24 cellular contexts compared by ENCODE assay signal in genomic region chr9:99451121-99451606, GRCh38.
A peak's percentile ranks its signal among the peaks of the same experiment; 100 is the strongest.
DNase-seq lines count a peak whose midpoint lies in the region; ATAC-seq, FAIRE-seq and TF ChIP-seq lines count a peak whose summit lies in the region.
"Had no signal": no experiment of that assay in that cellular context is flagged by ENCODE, and none has a peak within 500 bp of the region (broad histone marks: within the 10 kb centered on the region; RNA-seq: fewer than 3 reads in every experiment).

No MANE protein-coding gene starts in this region.

- peaks cover 20% of the 10 kb centered on the region for H3K27me3 Mint-ChIP-seq in stimulated activated naive CD8-positive, alpha-beta T cell treated with anti-CD3 and anti-CD28 coated beads, Interleukin-15, amount 100 ng/mL, for 72 hours

- no peak for FAIRE-seq in bronchial epithelial cell (lab: Jason Lieb, UNC)
- FAIRE-seq: GM12891, urothelium cell line had no signal

- 24 to 34% (median 27%) methylated on average over 4 of the region's 4 CpGs for WGBS in psoas muscle, 3 donors

- H3K9me3 Mint-ChIP-seq in stimulated activated naive CD8-positive, alpha-beta T cell treated with anti-CD3 and anti-CD28 coated beads, Interleukin-15, amount 100 ng/mL, for 72 hours = no peaks in the 10 kb centered on the region

- no peaks in the 10 kb centered on the region for H4K20me1 ChIP-seq in PC-9 (ENCODE audit: insufficient read depth)

- H3K4me1 Mint-ChIP-seq in stimulated activated naive CD8-positive, alpha-beta T cell treated with anti-CD3 and anti-CD28 coated beads, Interleukin-15, amount 100 ng/mL, for 72 hours = no peaks in the 10 kb centered on the region
- H3K4me1 Mint-ChIP-seq: activated CD8-positive, alpha-beta memory T cell treated with anti-CD3 and anti-CD28 coated beads, Interleukin-2, amount 10 ng/mL, durations not matched to agents 7 days and 5 days had no signal

- DNase-seq in EH (ENCODE audit: low read depth) (peak; percentile 62), bronchial epithelial cell (ENCODE audit: low read depth) (peak; percentile 17), hippocampal formation (lab: John Stamatoyannopoulos, UW) (peak; percentile 34 to 35), psoas muscle (no peak), NCI-H69 (lab: John Stamatoyannopoulos, UW) (no peak), PC-9 (no peak), T-helper 2 cell (no peak)
- DNase-seq in stimulated activated naive CD8-positive, alpha-beta T cell treated with anti-CD3 and anti-CD28 coated beads, Interleukin-15, amount 100 ng/mL, for 72 hours = no peak
- DNase-seq: activated CD8-positive, alpha-beta memory T cell treated with anti-CD3 and anti-CD28 coated beads, Interleukin-2, amount 10 ng/mL, durations not matched to agents 7 days and 5 days; activated effector memory CD4-positive, alpha-beta T cell treated with Interleukin-2 at 50 U/mL for 16 hours; amniotic stem cell; GOT3; Karpas-422; kidney glomerular epithelial cell; NCI-H1436; NCI-H446 treated with DMSO at 0.1 percent for 48 hours; SIG-M5; stimulated activated CD4-positive, alpha-beta T cell treated with anti-CD3 and anti-CD28 coated beads, Interleukin-12 subunit alpha, Interleukin-12 subunit beta, amount 100 ng/mL, for 4 hours; stimulated activated naive CD8-positive, alpha-beta T cell treated with anti-CD3 and anti-CD28 coated beads, Interleukin-15, Interleukin-2, amounts not matched to agents 100 U/mL and 50 U/mL, for 24 hours had no signal

- H2AFZ ChIP-seq in PC-9 = no peak overlapping the region
- H2AFZ ChIP-seq: parathyroid adenoma had no signal

- H3K4me3 ChIP-seq in bronchial epithelial cell (ENCODE audit: low read depth, low read length) (no peak overlapping the region), psoas muscle (no peak overlapping the region), PC-9 (no peak overlapping the region)
- H3K4me3 ChIP-seq: coronary artery had no signal

- no peak overlapping the region for H3K4me3 Mint-ChIP-seq in stimulated activated naive CD8-positive, alpha-beta T cell treated with anti-CD3 and anti-CD28 coated beads, Interleukin-15, amount 100 ng/mL, for 72 hours
- H3K4me3 Mint-ChIP-seq: activated CD8-positive, alpha-beta memory T cell treated with anti-CD3 and anti-CD28 coated beads, Interleukin-2, amount 10 ng/mL, durations not matched to agents 7 days and 5 days had no signal

- no peaks in the 10 kb centered on the region for H3K79me2 ChIP-seq in PC-9 (ENCODE audit: low read depth)
- H3K79me2 ChIP-seq: parathyroid adenoma had no signal

- ATAC-seq in psoas muscle = peak; percentile 88 to 91 (median 90)
- ATAC-seq in stimulated activated naive CD8-positive, alpha-beta T cell treated with anti-CD3 and anti-CD28 coated beads, Interleukin-15, amount 100 ng/mL, for 72 hours = no peak
- ATAC-seq: activated CD8-positive, alpha-beta memory T cell treated with anti-CD3 and anti-CD28 coated beads, Interleukin-2, amount 10 ng/mL, durations not matched to agents 7 days and 5 days; esophagus mucosa; stimulated activated naive CD8-positive, alpha-beta T cell treated with anti-CD3 and anti-CD28 coated beads, Interleukin-15, Interleukin-2, amounts not matched to agents 100 U/mL and 50 U/mL, for 24 hours had no signal

- no peak overlapping the region for H3K27ac Mint-ChIP-seq in stimulated activated naive CD8-positive, alpha-beta T cell treated with anti-CD3 and anti-CD28 coated beads, Interleukin-15, amount 100 ng/mL, for 72 hours
- H3K27ac Mint-ChIP-seq: activated CD8-positive, alpha-beta memory T cell treated with anti-CD3 and anti-CD28 coated beads, Interleukin-2, amount 10 ng/mL, durations not matched to agents 7 days and 5 days had no signal

- intact Hi-C loops in psoas muscle (cut with DNase I) = loop anchor here in 1 of 2 donors (5.0 kb wide), 1 partner anchor 366 kb away; no protein-coding TSS in a partner anchor
- intact Hi-C loops in PC-9 (cut with micrococcal nuclease; ENCODE audit: unreplicated experiment) = no loop called here

- H3F3A ChIP-seq in PC-9 (ENCODE audit: insufficient read depth, low read depth) = 0 out of 2 replicates have a peak, but pooled peaks cover under 1% of the 10 kb centered on the region

- BruUV-seq in PC-9 (replicated peaks; lab: Mats Ljungman, UMichigan) = no TSS peak

- H3K4me1 ChIP-seq in psoas muscle (peaks cover 17% of the 10 kb centered on the region), PC-9 (replicated peaks; ENCODE audit: insufficient read depth) (0 out of 2 replicates have a peak, but pooled peaks cover under 1% of the 10 kb centered on the region)
- H3K4me1 ChIP-seq: parathyroid adenoma had no signal

- CTCF ChIA-PET in PC-9 (lab: Charles Lee) = no interaction called here

- H3K4me2 ChIP-seq in PC-9 = no peak overlapping the region

- H3K27ac ChIP-seq in psoas muscle (peak overlapping the region; percentile 51), PC-9 (no peak overlapping the region)
- H3K27ac ChIP-seq: coronary artery, parathyroid adenoma had no signal

- no peaks in the 10 kb centered on the region for H3K9me2 ChIP-seq in PC-9 (ENCODE audit: insufficient read depth)

- H3K36me3 ChIP-seq in bronchial epithelial cell (ENCODE audit: control insufficient read depth, insufficient read depth, low read length) = no peaks in the 10 kb centered on the region
- no peaks in the 10 kb centered on the region for H3K36me3 ChIP-seq in psoas muscle (ENCODE audit: insufficient read depth in 1 of 2, low read depth in 1 of 2)
- H3K36me3 ChIP-seq in PC-9 (ENCODE audit: low read depth) = no peaks in the 10 kb centered on the region

- H3K9me3 ChIP-seq in psoas muscle (no peaks in the 10 kb centered on the region), PC-9 (ENCODE audit: insufficient read depth, low read depth) (no peaks in the 10 kb centered on the region)

- no peaks in the 10 kb centered on the region for H3K27me3 ChIP-seq in bronchial epithelial cell (ENCODE audit: control insufficient read depth, insufficient read depth, low read length)
- no peaks in the 10 kb centered on the region for H3K27me3 ChIP-seq in psoas muscle (ENCODE audit: insufficient read depth in 3 of 3, low read length in 2 of 3)
- no peaks in the 10 kb centered on the region for H3K27me3 ChIP-seq in PC-9 (ENCODE audit: insufficient read depth, low read depth)

- TF ChIP-seq CTCF in bronchial epithelial cell (IDR thresholded peaks at IDR 0.05; ENCODE audit: insufficient read depth, low read length, severe bottlenecking) (no peak), psoas muscle (IDR thresholded peaks at IDR 0.05) (no peak), PC-9 (conservative IDR thresholded peaks at IDR 0.05) (no peak)

- POLR2A ChIA-PET in PC-9 (lab: Charles Lee; ENCODE audit: unreplicated experiment) = no interaction called here

Comparison
In these comparisons a context has a peak if more than half of its experiments do, and no peak if none do; other contexts are left out.
1. DNase-seq: peak in EH (single experiment), bronchial epithelial cell (single experiment) and hippocampal formation (2 of 2); none in psoas muscle (0 of 2), NCI-H69 (single experiment), PC-9 (0 of 2), stimulated activated naive CD8-positive, alpha-beta T cell treated with anti-CD3 and anti-CD28 coated beads, Interleukin-15, amount 100 ng/mL, for 72 hours (0 of 2) and T-helper 2 cell (0 of 5).